In the genomic region with DNA sequence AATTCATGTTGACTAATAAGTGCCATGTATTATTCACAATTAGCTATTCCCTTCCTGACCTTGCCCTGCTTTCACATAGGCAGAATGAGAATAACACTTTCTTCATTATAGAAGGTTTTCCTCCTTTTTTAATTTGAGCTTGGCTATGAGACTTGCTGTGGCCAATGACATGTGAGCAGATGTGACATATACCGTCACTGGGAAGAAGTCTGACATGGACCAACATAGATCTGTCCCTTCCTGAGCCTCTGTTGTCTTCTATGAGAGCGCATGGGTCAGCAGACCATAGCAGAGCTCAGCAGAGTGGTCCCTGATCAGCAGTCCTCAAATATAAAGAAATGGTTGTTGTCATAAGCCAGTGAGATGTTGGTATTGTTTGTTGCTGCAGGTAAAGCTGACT, we compare ENCODE assay signal across 19 cellular contexts.
"Had no signal": no experiment of that assay in that cellular context is flagged by ENCODE, and none has a peak within 500 bp of the region (broad histone marks: within the 10 kb centered on the region; RNA-seq: fewer than 3 reads in every experiment).

No MANE protein-coding gene starts in this region.

- H3K27me3 Mint-ChIP-seq: dendritic cell treated with granulocyte-macrophage colony-stimulating factor and Interleukin-4, amounts not matched to agents 40 ng/mL and 50 ng/mL, for 4 days had no signal

- FAIRE-seq: endothelial cell of umbilical vein, frontal cortex, keratinocyte had no signal

- H3K9me3 ChIP-seq: colonic mucosa, esophagus muscularis mucosa, gastroesophageal sphincter, left lung, lower lobe of right lung had no signal

- H3K4me3 ChIP-seq: colonic mucosa, esophagus muscularis mucosa, gastroesophageal sphincter, heart right ventricle, left lung, lower lobe of right lung had no signal

- H3K36me3 ChIP-seq: colonic mucosa, esophagus muscularis mucosa, gastroesophageal sphincter, heart right ventricle, left lung, lower lobe of right lung had no signal

- H3K27me3 ChIP-seq: colonic mucosa, esophagus muscularis mucosa, foreskin keratinocyte, gastroesophageal sphincter, heart right ventricle, left lung had no signal

- DNase-seq: colonic mucosa; cortex of kidney; effector CD8-positive, alpha-beta T cell; foreskin keratinocyte; head of caudate nucleus; heart right ventricle; hippocampal formation; left cardiac atrium; left lung; left ventricle myocardium superior; lower lobe of right lung; mesenchymal stem cell; midbrain had no signal

- H3K27ac ChIP-seq: colonic mucosa, esophagus muscularis mucosa, foreskin keratinocyte, gastroesophageal sphincter, heart right ventricle, left lung, lower lobe of right lung had no signal

- H3K4me3 Mint-ChIP-seq: dendritic cell treated with granulocyte-macrophage colony-stimulating factor and Interleukin-4, amounts not matched to agents 40 ng/mL and 50 ng/mL, for 4 days had no signal

- H3K9me3 Mint-ChIP-seq: dendritic cell treated with granulocyte-macrophage colony-stimulating factor and Interleukin-4, amounts not matched to agents 40 ng/mL and 50 ng/mL, for 4 days had no signal

- H3K4me1 ChIP-seq: colonic mucosa, esophagus muscularis mucosa, foreskin keratinocyte, gastroesophageal sphincter, lower lobe of right lung had no signal

- H3K27ac Mint-ChIP-seq: dendritic cell treated with granulocyte-macrophage colony-stimulating factor and Interleukin-4, amounts not matched to agents 40 ng/mL and 50 ng/mL, for 4 days had no signal

- ATAC-seq: foreskin keratinocyte, gastroesophageal sphincter, heart right ventricle, left cardiac atrium, left lung, left ventricle myocardium superior, lower lobe of right lung had no signal
